ENCODE assay signal across 19 cellular contexts in the genomic region with DNA sequence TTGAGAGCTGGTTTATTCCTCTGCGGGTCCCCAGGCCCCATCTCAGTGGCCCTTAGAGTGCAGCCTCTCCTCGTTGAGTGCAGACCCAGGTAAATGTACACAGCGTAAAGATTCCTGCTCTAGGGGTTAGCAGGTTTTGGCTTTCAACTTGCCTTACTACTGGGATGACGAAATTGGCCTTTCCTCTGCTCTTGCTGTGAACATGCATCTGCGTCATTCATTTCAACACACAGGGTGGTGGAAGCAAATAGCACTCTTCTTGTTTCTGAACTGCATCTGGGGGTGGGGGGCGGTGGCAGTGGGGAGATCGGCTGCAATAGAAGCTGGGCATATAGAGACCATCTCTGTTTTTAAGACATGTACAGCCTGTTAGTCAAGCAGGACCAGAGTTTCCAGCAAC. TPM values are rescaled to one million over a fixed set of nuclear protein-coding genes. Genes with fewer than 3 reads are reported as not detected.
A peak's percentile ranks its signal among the peaks of the same experiment; 100 is the strongest.
DNase-seq lines count a peak whose midpoint lies in the region; ATAC-seq and TF ChIP-seq lines count a peak whose summit lies in the region.
"Had no signal": no experiment of that assay in that cellular context is flagged by ENCODE, and none has a peak within 500 bp of the region (broad histone marks: within the 10 kb centered on the region; RNA-seq: fewer than 3 reads in every experiment).

No MANE protein-coding gene starts in this region.

- intact Hi-C loops in IMR-90 (cut with micrococcal nuclease) = no loop called here

- DNase-seq in IMR-90 = no peak
- DNase-seq in NOMO-1 treated with DMSO at 0.1 percent for 48 hours (lab: John Stamatoyannopoulos, UW; ENCODE audit: unreplicated experiment) = peak; percentile 66
- peak; percentile 43 for DNase-seq in choroid plexus epithelial cell (ENCODE audit: low read depth)
- DNase-seq in nucleus accumbens (lab: John Stamatoyannopoulos, UW) = no peak
- DNase-seq in stimulated activated CD4-positive, alpha-beta T cell treated with anti-CD3 and anti-CD28 coated beads, Interleukin-1b, Interleukin-23, amount 100 ng/mL, for 48 hours = no peak
- DNase-seq in GM20000 (ENCODE audit: low spot score) = no peak
- DNase-seq: Caco-2; CD4-positive, CD25-positive, alpha-beta regulatory T cell; EL; H7; Kasumi-1; NCI-H1436; NCI-H2029; NCI-H2171; NCI-H446 treated with DMSO at 0.1 percent for 48 hours; NCI-H774; SHP77 treated with DMSO at 0.1 percent for 48 hours had no signal

- H3K9me3 ChIP-seq in IMR-90 (ENCODE audit: control insufficient read depth, insufficient read depth, low read length) = no peaks in the 10 kb centered on the region
- H3K9me3 ChIP-seq in neutrophil = no peaks in the 10 kb centered on the region
- H3K9me3 ChIP-seq: Caco-2 had no signal

- in situ Hi-C loops in IMR-90 (cut with MboI; ENCODE audit: low sequenced_read_pairs) = no loop called here

- BruUV-seq in IMR-90 (replicated peaks; lab: Mats Ljungman, UMichigan) = no TSS peak

- H2AK9ac ChIP-seq in IMR-90 (replicated peaks; ENCODE audit: low read depth, low read length, poor library complexity) = peak overlapping the region; percentile 75

- no peaks in the 10 kb centered on the region for H3K4me1 ChIP-seq in IMR-90 (ENCODE audit: control insufficient read depth, insufficient read depth, low read length)
- H3K4me1 ChIP-seq in neutrophil (ENCODE audit: control insufficient read depth in 1 of 2, insufficient read depth in 1 of 2, low read depth in 1 of 2, low read length in 1 of 2) = peaks cover 24 to 32% of the 10 kb centered on the region in 2 experiments
- H3K4me1 ChIP-seq: Caco-2 had no signal

- no peak for TF ChIP-seq RAD21 in IMR-90 (IDR thresholded peaks at IDR 0.05; ENCODE audit: low read length)

- no peak overlapping the region for H4K8ac ChIP-seq in IMR-90 (ENCODE audit: low read depth in 2 of 2, low read length in 2 of 2)

- dilution Hi-C loops in IMR-90 (cut with HindIII; ENCODE audit: low sequenced_read_pairs, unreplicated experiment) = no loop called here

- no peaks in the 10 kb centered on the region for H3K79me1 ChIP-seq in IMR-90 (ENCODE audit: low read depth in 1 of 2, low read length in 2 of 2)

- no peak for TF ChIP-seq POLR2A in IMR-90 (IDR thresholded peaks at IDR 0.05; ENCODE audit: low read depth, low read length)

- TF ChIP-seq CTCF in IMR-90 (conservative IDR thresholded peaks at IDR 0.05; ENCODE audit: low read depth, low read length) (no peak), choroid plexus epithelial cell (conservative IDR thresholded peaks at IDR 0.05; ENCODE audit: low read depth, low read length) (no peak), neutrophil (IDR thresholded peaks at IDR 0.05) (no peak), GM20000 (IDR thresholded peaks at IDR 0.05; ENCODE audit: extremely low read depth, missing control alignments) (no peak)

- H2BK15ac ChIP-seq in IMR-90 (ENCODE audit: low read depth, low read length) = no peak overlapping the region

- no peak overlapping the region for H2AK5ac ChIP-seq in IMR-90 (ENCODE audit: low read depth, low read length)

- no peak overlapping the region for H3K56ac ChIP-seq in IMR-90 (ENCODE audit: extremely low read depth, insufficient read depth, low read length)

- no peak for ATAC-seq in IMR-90 (ENCODE audit: low read depth)

- no peak overlapping the region for H4K91ac ChIP-seq in IMR-90 (ENCODE audit: insufficient read depth, low read depth, low read length)

- no peak overlapping the region for H4K5ac ChIP-seq in IMR-90 (ENCODE audit: low read depth, low read length)

- H3K4ac ChIP-seq in IMR-90 (ENCODE audit: low read depth, low read length) = no peak overlapping the region

- no peak overlapping the region for H3K23ac ChIP-seq in IMR-90 (ENCODE audit: low read depth, low read length)

- CTCF ChIA-PET in IMR-90 (lab: Yijun Ruan, JAX) = no interaction called here

- H2BK5ac ChIP-seq in IMR-90 (ENCODE audit: low read depth, low read length, poor library complexity, severe bottlenecking) = no peak overlapping the region

- H2BK120ac ChIP-seq in IMR-90 (ENCODE audit: low read depth, low read length) = no peak overlapping the region

- no peak overlapping the region for H3K9ac ChIP-seq in IMR-90 (ENCODE audit: low read depth, low read length)

- H2BK20ac ChIP-seq in IMR-90 (ENCODE audit: low read depth, low read length) = no peak overlapping the region

- no peak overlapping the region for H3K18ac ChIP-seq in IMR-90 (ENCODE audit: low read depth, low read length)

- POLR2A ChIA-PET in IMR-90 (lab: Charles Lee; ENCODE audit: unreplicated experiment) = no interaction called here

- no peak overlapping the region for H3K27ac ChIP-seq in IMR-90 (ENCODE audit: insufficient read depth, low read length)
- H3K27ac ChIP-seq in neutrophil = peak overlapping the region; percentile 53

- H3K36me3 ChIP-seq in IMR-90 (ENCODE audit: control insufficient read depth, insufficient read depth, low read length) (no peaks in the 10 kb centered on the region), neutrophil (no peaks in the 10 kb centered on the region)

- H3K14ac ChIP-seq in IMR-90 (replicated peaks; ENCODE audit: low read depth, low read length) = no peak overlapping the region; the same call in 1 of the 2 replicates

- H4K20me1 ChIP-seq in IMR-90 (ENCODE audit: insufficient read depth, low read length) = no peaks in the 10 kb centered on the region

- H3K27me3 ChIP-seq in IMR-90 (ENCODE audit: control insufficient read depth, insufficient read depth, low read length) (no peaks in the 10 kb centered on the region; the same call in 1 of the 2 replicates), neutrophil (no peaks in the 10 kb centered on the region)

- H3K4me3 ChIP-seq in IMR-90 (ENCODE audit: insufficient read depth, low read depth, low read length) (no peak overlapping the region), choroid plexus epithelial cell (ENCODE audit: low read depth, low read length) (no peak overlapping the region), neutrophil (ENCODE audit: low read depth in 1 of 2, low read length in 1 of 2) (peak overlapping the region; percentile 13 to 24)

- H3K9me1 ChIP-seq in IMR-90 (ENCODE audit: insufficient read depth, low read length) = no peaks in the 10 kb centered on the region

- no peak overlapping the region for H2AFZ ChIP-seq in IMR-90 (replicated peaks; ENCODE audit: low read length, poor library complexity)

- H3K4me2 ChIP-seq in IMR-90 (ENCODE audit: low read depth, low read length) = no peak overlapping the region

- 50% methylated on average over 2 of the region's 7 CpGs; no CpG with 5 or more reads in 1 of the 2 experiments for WGBS in IMR-90 (ENCODE audit: extremely low coverage in 2 of 2, insufficient read length in 1 of 2), 2 experiments

TF ChIP-seq in IMR-90, 13 proteins besides CTCF, POLR2A, EP300 and RAD21:
- TF ChIP-seq MXI1 (IDR thresholded peaks at IDR 0.05; ENCODE audit: borderline replicate concordance, low read depth, low read length) (no peak), RCOR1 (IDR thresholded peaks at IDR 0.05; ENCODE audit: insufficient replicate concordance, low read length) (no peak), MAZ (IDR thresholded peaks at IDR 0.05; ENCODE audit: borderline replicate concordance, low read depth, low read length) (no peak), USF2 (IDR thresholded peaks at IDR 0.05; ENCODE audit: low read depth, low read length) (no peak), CEBPB (IDR thresholded peaks at IDR 0.05; ENCODE audit: low read depth, low read length) (no peak), FOS (IDR thresholded peaks at IDR 0.05; ENCODE audit: low read depth, low read length) (no peak), MAFK (IDR thresholded peaks at IDR 0.05; ENCODE audit: low read depth, low read length) (no peak), BHLHE40 (IDR thresholded peaks at IDR 0.05; ENCODE audit: low read depth, low read length) (no peak), NFE2L2 (IDR thresholded peaks at IDR 0.05; ENCODE audit: low read depth, low read length) (no peak), SMC3 (IDR thresholded peaks at IDR 0.05; ENCODE audit: low read depth, low read length) (no peak)
- TF ChIP-seq, protein P1, sequence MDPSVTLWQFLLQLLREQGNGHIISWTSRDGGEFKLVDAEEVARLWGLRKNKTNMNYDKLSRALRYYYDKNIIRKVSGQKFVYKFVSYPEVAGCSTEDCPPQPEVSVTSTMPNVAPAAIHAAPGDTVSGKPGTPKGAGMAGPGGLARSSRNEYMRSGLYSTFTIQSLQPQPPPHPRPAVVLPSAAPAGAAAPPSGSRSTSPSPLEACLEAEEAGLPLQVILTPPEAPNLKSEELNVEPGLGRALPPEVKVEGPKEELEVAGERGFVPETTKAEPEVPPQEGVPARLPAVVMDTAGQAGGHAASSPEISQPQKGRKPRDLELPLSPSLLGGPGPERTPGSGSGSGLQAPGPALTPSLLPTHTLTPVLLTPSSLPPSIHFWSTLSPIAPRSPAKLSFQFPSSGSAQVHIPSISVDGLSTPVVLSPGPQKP (IDR thresholded peaks at IDR 0.05; ENCODE audit: borderline replicate concordance, low read depth, low read length) = no peak

RNA-seq across cellular contexts. Expression of gene SLC16A14, which starts 16.5 kb away (rescaled TPM):
- 0.56 and 0.90 TPM in 2 replicates for total RNA-seq in IMR-90 (2012; rRNA removed)
- polyA plus RNA-seq in IMR-90 (2012; rRNA removed) = 0.49 and 0.79 TPM in 2 replicates
- polyA plus RNA-seq in IMR-90 (2012; cell fraction: cytosol; rRNA removed) = 0.22 and 0.38 TPM in 2 replicates
- 0.26 and 0.33 TPM in 2 replicates for polyA plus RNA-seq in IMR-90 (2012; cell fraction: nucleus; rRNA removed; ENCODE audit: low replicate concordance)
- total RNA-seq: Caco-2; CD4-positive, CD25-positive, alpha-beta regulatory T cell; HT1080 had no signal

Comparison
In these comparisons a context has a peak if more than half of its experiments do, and no peak if none do; other contexts are left out.
1. DNase-seq: peak in NOMO-1 treated with DMSO at 0.1 percent for 48 hours (single experiment) and choroid plexus epithelial cell (single experiment); none in IMR-90 (single experiment), nucleus accumbens (0 of 56), stimulated activated CD4-positive, alpha-beta T cell treated with anti-CD3 and anti-CD28 coated beads, Interleukin-1b, Interleukin-23, amount 100 ng/mL, for 48 hours (single experiment) and GM20000 (single experiment).
2. H3K4me3 ChIP-seq: peak in neutrophil (2 of 2); none in IMR-90 (single experiment) and choroid plexus epithelial cell (single experiment).